27 cellular contexts compared by ENCODE assay signal in genomic region chr1:227343201-227343600, GRCh38. TPM values are rescaled to one million over a fixed set of nuclear protein-coding genes. Genes with fewer than 3 reads are reported as not detected.
DNase-seq lines count a peak whose midpoint lies in the region; ATAC-seq and TF ChIP-seq lines count a peak whose summit lies in the region.
"Had no signal": no experiment of that assay in that cellular context is flagged by ENCODE, and none has a peak within 500 bp of the region (broad histone marks: within the 10 kb centered on the region; RNA-seq: fewer than 3 reads in every experiment).

No MANE protein-coding gene starts in this region.

- H2AFZ ChIP-seq in ACC112 (ENCODE audit: low read length, unreplicated experiment) = peak overlapping the region; percentile 44
- no peak overlapping the region for H2AFZ ChIP-seq in IMR-90 (replicated peaks; ENCODE audit: low read length, poor library complexity)
- no peak overlapping the region for H2AFZ ChIP-seq in neuronal stem cell (ENCODE audit: low read length)

- H3K36me3 ChIP-seq in ACC112 (ENCODE audit: insufficient read depth, low read length) (no peaks in the 10 kb centered on the region), IMR-90 (ENCODE audit: control insufficient read depth, insufficient read depth, low read length) (no peaks in the 10 kb centered on the region), neuronal stem cell (replicated peaks in 1 of 2; ENCODE audit: control insufficient read depth in 2 of 2, insufficient read depth in 2 of 2, low read length in 2 of 2) (no peaks in the 10 kb centered on the region)
- H3K36me3 ChIP-seq: ascending aorta; BLaER1 treated with 17β-estradiol and CSF1 and Interleukin-3, amounts not matched to agents 10 nM and 100 nM; gastrocnemius medialis; HAP-1 had no signal

- H2BK15ac ChIP-seq in IMR-90 (ENCODE audit: low read depth, low read length) (no peak overlapping the region), neuronal stem cell (ENCODE audit: low read length) (no peak overlapping the region)

- no peak overlapping the region for H4K5ac ChIP-seq in IMR-90 (ENCODE audit: low read depth, low read length)

- H3K4me3 Mint-ChIP-seq in mesothelial cell of epicardium = no peak overlapping the region
- H3K4me3 Mint-ChIP-seq: activated CD4-positive, alpha-beta T cell treated with anti-CD3 and anti-CD28 coated beads, Interleukin-2, amount 10 ng/mL, durations not matched to agents 7 days and 5 days; activated CD8-positive, alpha-beta memory T cell treated with anti-CD3 and anti-CD28 coated beads, Interleukin-2, amount 10 ng/mL, durations not matched to agents 7 days and 5 days; activated naive CD4-positive, alpha-beta T cell treated with anti-CD3 and anti-CD28 coated beads, Interleukin-2, amount 50 U/mL, for 24 hours; activated T-helper 1 cell treated with anti-CD3 and anti-CD28 coated beads, Interleukin-12 subunit alpha, Interleukin-12 subunit beta, Interleukin-2, Interleukin-4 antibody, amounts not matched to agents 30 ng/mL and 10 ng/mL and 1 ng/mL, durations not matched to agents 14 hours and 24 hours and 36 hours; central memory CD8-positive, alpha-beta T cell; immature natural killer cell; neural crest cell; type B pancreatic cell had no signal

- in situ Hi-C loops in IMR-90 (cut with MboI; ENCODE audit: low sequenced_read_pairs) = no loop called here
- in situ Hi-C loops in G401 (cut with HindIII; ENCODE audit: low sequenced_read_pairs) = no loop called here

- no peaks in the 10 kb centered on the region for H3K9me1 ChIP-seq in IMR-90 (ENCODE audit: insufficient read depth, low read length)

- TF ChIP-seq POLR2A in IMR-90 (IDR thresholded peaks at IDR 0.05; ENCODE audit: low read depth, low read length) = no peak

- H3K4me1 ChIP-seq in ACC112 (ENCODE audit: control insufficient read depth, insufficient read depth, low read length, unreplicated experiment) = peaks cover 20% of the 10 kb centered on the region
- H3K4me1 ChIP-seq in IMR-90 (ENCODE audit: control insufficient read depth, insufficient read depth, low read length) = peaks cover 2% of the 10 kb centered on the region
- peaks cover 0 to 6% of the 10 kb centered on the region in 2 donors for H3K4me1 ChIP-seq in neuronal stem cell (ENCODE audit: control insufficient read depth in 2 of 2, insufficient read depth in 1 of 2, low read depth in 1 of 2, low read length in 2 of 2)
- H3K4me1 ChIP-seq: ascending aorta; BLaER1 treated with 17β-estradiol and CSF1 and Interleukin-3, amounts not matched to agents 10 nM and 100 nM had no signal

- no peak overlapping the region for H2BK20ac ChIP-seq in IMR-90 (ENCODE audit: low read depth, low read length)

- no peak for TF ChIP-seq CTCF in IMR-90 (conservative IDR thresholded peaks at IDR 0.05; ENCODE audit: low read depth, low read length)
- no peak for TF ChIP-seq CTCF in choroid plexus epithelial cell (conservative IDR thresholded peaks at IDR 0.05; ENCODE audit: low read depth, low read length)
- TF ChIP-seq CTCF in mesothelial cell of epicardium (IDR thresholded peaks at IDR 0.05; ENCODE audit: unreplicated experiment) = no peak

- no peak overlapping the region for H3K4me3 ChIP-seq in ACC112 (ENCODE audit: low read depth, low read length)
- H3K4me3 ChIP-seq in IMR-90 (ENCODE audit: insufficient read depth, low read depth, low read length) = no peak overlapping the region
- no peak overlapping the region for H3K4me3 ChIP-seq in choroid plexus epithelial cell (ENCODE audit: low read depth, low read length)
- H3K4me3 ChIP-seq in neuronal stem cell (ENCODE audit: low read length in 2 of 2) = no peak overlapping the region
- H3K4me3 ChIP-seq: ascending aorta; BLaER1 treated with 17β-estradiol and CSF1 and Interleukin-3, amounts not matched to agents 10 nM and 100 nM; gastrocnemius medialis; HAP-1 had no signal

- no peaks in the 10 kb centered on the region for H3K27me3 ChIP-seq in ACC112 (ENCODE audit: insufficient read depth, low read length)
- no peaks in the 10 kb centered on the region for H3K27me3 ChIP-seq in IMR-90 (ENCODE audit: control insufficient read depth, insufficient read depth, low read length)
- no peaks in the 10 kb centered on the region for H3K27me3 ChIP-seq in neuronal stem cell (ENCODE audit: control insufficient read depth in 3 of 3, insufficient read depth in 3 of 3, low read depth in 1 of 3, low read length in 3 of 3)
- H3K27me3 ChIP-seq: ascending aorta; BLaER1 treated with 17β-estradiol and CSF1 and Interleukin-3, amounts not matched to agents 10 nM and 100 nM; gastrocnemius medialis had no signal

- H3K9ac ChIP-seq in IMR-90 (ENCODE audit: low read depth, low read length) (no peak overlapping the region), neuronal stem cell (ENCODE audit: low read depth, low read length, poor library complexity) (no peak overlapping the region)
- H3K9ac ChIP-seq: BLaER1 treated with 17β-estradiol and CSF1 and Interleukin-3, amounts not matched to agents 10 nM and 100 nM had no signal

- H3K4me2 ChIP-seq in IMR-90 (ENCODE audit: low read depth, low read length) = peak overlapping the region; percentile 32; the same call in 1 of the 2 replicates
- no peak overlapping the region for H3K4me2 ChIP-seq in neuronal stem cell (ENCODE audit: insufficient read depth, low read length, poor library complexity, severe bottlenecking)
- H3K4me2 ChIP-seq: BLaER1 treated with 17β-estradiol and CSF1 and Interleukin-3, amounts not matched to agents 10 nM and 100 nM had no signal

- peaks cover 17% of the 10 kb centered on the region for H3K9me3 Mint-ChIP-seq in mesothelial cell of epicardium
- H3K9me3 Mint-ChIP-seq: activated CD4-positive, alpha-beta T cell treated with anti-CD3 and anti-CD28 coated beads, Interleukin-2, amount 10 ng/mL, durations not matched to agents 7 days and 5 days; activated T-helper 1 cell treated with anti-CD3 and anti-CD28 coated beads, Interleukin-12 subunit alpha, Interleukin-12 subunit beta, Interleukin-2, Interleukin-4 antibody, amounts not matched to agents 30 ng/mL and 10 ng/mL and 1 ng/mL, durations not matched to agents 14 hours and 24 hours and 36 hours; central memory CD8-positive, alpha-beta T cell; neural crest cell; type B pancreatic cell had no signal

- TF ChIP-seq RAD21 in IMR-90 (IDR thresholded peaks at IDR 0.05; ENCODE audit: low read length) = no peak

- H3K9me3 ChIP-seq in IMR-90 (ENCODE audit: control insufficient read depth, insufficient read depth, low read length) (no peaks in the 10 kb centered on the region), neuronal stem cell (replicated peaks in 1 of 2; ENCODE audit: control insufficient read depth in 2 of 2, insufficient read depth in 1 of 2, low read depth in 1 of 2, low read length in 2 of 2) (no peaks in the 10 kb centered on the region)
- H3K9me3 ChIP-seq: ascending aorta, gastrocnemius medialis had no signal

- H3K79me2 ChIP-seq in ACC112 (ENCODE audit: control insufficient read depth, insufficient read depth, low read length, unreplicated experiment) = no peaks in the 10 kb centered on the region

- dilution Hi-C loops in IMR-90 (cut with HindIII; ENCODE audit: low sequenced_read_pairs, unreplicated experiment) = no loop called here

- no peak overlapping the region for H2AK9ac ChIP-seq in IMR-90 (replicated peaks; ENCODE audit: low read depth, low read length, poor library complexity)

- CTCF ChIA-PET in IMR-90 (lab: Yijun Ruan, JAX) = interaction anchor here (0.7 to 1.2 kb wide), 2 partner anchors 13 to 100 kb away, joined by 3 to 5 read pairs; no protein-coding TSS in a partner anchor

- H3K79me1 ChIP-seq in IMR-90 (ENCODE audit: low read depth in 1 of 2, low read length in 2 of 2) (no peaks in the 10 kb centered on the region), neuronal stem cell (ENCODE audit: low read depth, low read length) (no peaks in the 10 kb centered on the region)

- H3K4me1 Mint-ChIP-seq in mesothelial cell of epicardium = peaks cover 17% of the 10 kb centered on the region
- H3K4me1 Mint-ChIP-seq: activated CD4-positive, alpha-beta T cell treated with anti-CD3 and anti-CD28 coated beads, Interleukin-2, amount 10 ng/mL, durations not matched to agents 7 days and 5 days; activated CD8-positive, alpha-beta memory T cell treated with anti-CD3 and anti-CD28 coated beads, Interleukin-2, amount 10 ng/mL, durations not matched to agents 7 days and 5 days; activated naive CD4-positive, alpha-beta T cell treated with anti-CD3 and anti-CD28 coated beads, Interleukin-2, amount 50 U/mL, for 24 hours; central memory CD8-positive, alpha-beta T cell; immature natural killer cell had no signal

- H4K8ac ChIP-seq in IMR-90 (ENCODE audit: low read depth in 2 of 2, low read length in 2 of 2) = no peak overlapping the region
- no peak overlapping the region for H4K8ac ChIP-seq in neuronal stem cell (ENCODE audit: low read depth, low read length)

- DNase-seq in IMR-90 = peak; percentile 11
- DNase-seq in choroid plexus epithelial cell (ENCODE audit: low read depth) = peak; percentile 33
- DNase-seq in mesothelial cell of epicardium (ENCODE audit: low spot score in 2 of 2, unreplicated experiment in 2 of 2) = no peak
- DNase-seq in G401 (ENCODE audit: low spot score) = no peak
- no peak for DNase-seq in neuronal stem cell (ENCODE audit: low spot score)
- DNase-seq: activated CD4-positive, alpha-beta T cell treated with anti-CD3 and anti-CD28 coated beads, Interleukin-2, amount 10 ng/mL, durations not matched to agents 7 days and 5 days; activated CD8-positive, alpha-beta memory T cell treated with anti-CD3 and anti-CD28 coated beads, Interleukin-2, amount 10 ng/mL, durations not matched to agents 7 days and 5 days; gastrocnemius medialis; hippocampal formation; immature natural killer cell; NCI-H1092 treated with DMSO at 0.1 percent for 48 hours; NCI-H187 treated with DMSO at 0.1 percent for 48 hours; NCI-H526 treated with DMSO at 0.1 percent for 48 hours; T-helper 9 cell had no signal

- no peaks in the 10 kb centered on the region for H3K36me3 Mint-ChIP-seq in mesothelial cell of epicardium
- H3K36me3 Mint-ChIP-seq: activated CD8-positive, alpha-beta memory T cell treated with anti-CD3 and anti-CD28 coated beads, Interleukin-2, amount 10 ng/mL, durations not matched to agents 7 days and 5 days; activated naive CD4-positive, alpha-beta T cell treated with anti-CD3 and anti-CD28 coated beads, Interleukin-2, amount 50 U/mL, for 24 hours; immature natural killer cell; type B pancreatic cell had no signal

- H2BK5ac ChIP-seq in IMR-90 (ENCODE audit: low read depth, low read length, poor library complexity, severe bottlenecking) (no peak overlapping the region), neuronal stem cell (ENCODE audit: low read length) (no peak overlapping the region)

- no peak overlapping the region for H3K56ac ChIP-seq in IMR-90 (ENCODE audit: extremely low read depth, insufficient read depth, low read length)

- POLR2A ChIA-PET in IMR-90 (lab: Charles Lee; ENCODE audit: unreplicated experiment) = interaction anchor here (1.0 kb wide), 1 partner anchor 10 kb away, joined by 3 read pairs; no protein-coding TSS in a partner anchor

- H2BK12ac ChIP-seq in neuronal stem cell (ENCODE audit: low read length) = no peak overlapping the region

- no peak overlapping the region for H3K14ac ChIP-seq in IMR-90 (replicated peaks; ENCODE audit: low read depth, low read length)
- no peak overlapping the region for H3K14ac ChIP-seq in neuronal stem cell (ENCODE audit: low read length)

- H4K20me1 ChIP-seq in IMR-90 (ENCODE audit: insufficient read depth, low read length) = no peaks in the 10 kb centered on the region
- H4K20me1 ChIP-seq: BLaER1 treated with 17β-estradiol and CSF1 and Interleukin-3, amounts not matched to agents 10 nM and 100 nM had no signal

- H4K91ac ChIP-seq in IMR-90 (ENCODE audit: insufficient read depth, low read depth, low read length) = no peak overlapping the region
- H4K91ac ChIP-seq in neuronal stem cell (ENCODE audit: low read depth, low read length, poor library complexity) = no peak overlapping the region

- H3K18ac ChIP-seq in IMR-90 (ENCODE audit: low read depth, low read length) = no peak overlapping the region; the same call in 1 of the 2 replicates
- H3K18ac ChIP-seq in neuronal stem cell (ENCODE audit: low read length) = no peak overlapping the region

- no peak for ATAC-seq in IMR-90 (ENCODE audit: low read depth)
- ATAC-seq in HG03095 (IDR thresholded peaks at IDR 0.05; ENCODE audit: unreplicated experiment) = no peak
- ATAC-seq in GM18907 (IDR thresholded peaks at IDR 0.05; ENCODE audit: unreplicated experiment) = no peak
- ATAC-seq: activated CD8-positive, alpha-beta memory T cell treated with anti-CD3 and anti-CD28 coated beads, Interleukin-2, amount 10 ng/mL, durations not matched to agents 7 days and 5 days; left lobe of liver had no signal

- H2AK5ac ChIP-seq in IMR-90 (ENCODE audit: low read depth, low read length) (no peak overlapping the region), neuronal stem cell (ENCODE audit: low read depth, low read length) (no peak overlapping the region)

- no TSS peak for BruUV-seq in IMR-90 (replicated peaks; lab: Mats Ljungman, UMichigan)

- no peaks in the 10 kb centered on the region for H3K27me3 Mint-ChIP-seq in mesothelial cell of epicardium (ENCODE audit: low read depth)
- H3K27me3 Mint-ChIP-seq: activated naive CD4-positive, alpha-beta T cell treated with anti-CD3 and anti-CD28 coated beads, Interleukin-2, amount 50 U/mL, for 24 hours; progenitor cell of endocrine pancreas; type B pancreatic cell had no signal

- H3K4ac ChIP-seq in IMR-90 (ENCODE audit: low read depth, low read length) (no peak overlapping the region), neuronal stem cell (ENCODE audit: low read length) (no peak overlapping the region)

- intact Hi-C loops in IMR-90 (cut with micrococcal nuclease) = no loop called here

- H3K27ac Mint-ChIP-seq in mesothelial cell of epicardium = peak overlapping the region; percentile 32
- H3K27ac Mint-ChIP-seq: activated CD4-positive, alpha-beta T cell treated with anti-CD3 and anti-CD28 coated beads, Interleukin-2, amount 10 ng/mL, durations not matched to agents 7 days and 5 days; activated CD8-positive, alpha-beta memory T cell treated with anti-CD3 and anti-CD28 coated beads, Interleukin-2, amount 10 ng/mL, durations not matched to agents 7 days and 5 days; activated naive CD4-positive, alpha-beta T cell treated with anti-CD3 and anti-CD28 coated beads, Interleukin-2, amount 50 U/mL, for 24 hours; activated T-helper 1 cell treated with anti-CD3 and anti-CD28 coated beads, Interleukin-12 subunit alpha, Interleukin-12 subunit beta, Interleukin-2, Interleukin-4 antibody, amounts not matched to agents 30 ng/mL and 10 ng/mL and 1 ng/mL, durations not matched to agents 14 hours and 24 hours and 36 hours; immature natural killer cell; progenitor cell of endocrine pancreas; type B pancreatic cell had no signal

- H2BK120ac ChIP-seq in IMR-90 (ENCODE audit: low read depth, low read length) (no peak overlapping the region), neuronal stem cell (ENCODE audit: low read depth, low read length) (no peak overlapping the region)

- H3K23ac ChIP-seq in IMR-90 (ENCODE audit: low read depth, low read length) (no peak overlapping the region), neuronal stem cell (ENCODE audit: low read depth, low read length, poor library complexity) (no peak overlapping the region)

- H3K27ac ChIP-seq in ACC112 (ENCODE audit: low read depth, low read length) (peak overlapping the region; percentile 79), IMR-90 (ENCODE audit: insufficient read depth, low read length) (no peak overlapping the region), neuronal stem cell (replicated peaks; ENCODE audit: low read length) (no peak overlapping the region)
- H3K27ac ChIP-seq: ascending aorta; BLaER1 treated with 17β-estradiol and CSF1 and Interleukin-3, amounts not matched to agents 10 nM and 100 nM; gastrocnemius medialis had no signal

RNA-seq across cellular contexts. Expression of gene CDC42BPA, which starts 24.9 kb away (rescaled TPM):
- total RNA-seq in IMR-90 (2012; rRNA removed) (27.8 and 36.4 TPM in 2 replicates), mesothelial cell of epicardium (36.8 to 44.4 TPM (median 43.2 TPM) in 3 replicates)
- 7.7 and 9.4 TPM in 2 replicates for polyA plus RNA-seq in IMR-90 (2012; rRNA removed)
- 2.8 and 4.1 TPM in 2 replicates for polyA plus RNA-seq in IMR-90 (2012; cell fraction: cytosol; rRNA removed)
- 8.9 and 19.7 TPM in 2 replicates for polyA plus RNA-seq in IMR-90 (2012; cell fraction: nucleus; rRNA removed; ENCODE audit: low replicate concordance)
- 9.8 and 13.1 TPM in 2 replicates for total RNA-seq in G401 (2014; rRNA removed; shearing (Covaris generic))
- polyA plus RNA-seq in neuronal stem cell (2013, experiment 1 of 2) = 10.3 TPM
- 10.3 TPM for polyA plus RNA-seq in neuronal stem cell (2013, experiment 2 of 2)

Comparison
In these comparisons a context has a peak if more than half of its experiments do, and no peak if none do; other contexts are left out.
1. DNase-seq: peak in IMR-90 (single experiment) and choroid plexus epithelial cell (single experiment); none in mesothelial cell of epicardium (0 of 2), G401 (single experiment) and neuronal stem cell (single experiment).